Comparison of ENCODE assay signal across 30 cellular contexts in genomic region chrX:2192584-2193272, GRCh38.
"Had no signal": no experiment of that assay in that cellular context is flagged by ENCODE, and none has a peak within 500 bp of the region (broad histone marks: within the 10 kb centered on the region; RNA-seq: fewer than 3 reads in every experiment).

No MANE protein-coding gene starts in this region.

- DNase-seq: activated CD4-positive, alpha-beta memory T cell treated with anti-CD3 and anti-CD28 coated beads for 36 hours; activated CD4-positive, alpha-beta T cell treated with anti-CD3 and anti-CD28 coated beads, Interleukin-2, amount 10 ng/mL, durations not matched to agents 24 days and 14 days; activated CD4-positive, CD25-positive, alpha-beta regulatory T cell treated with anti-CD3 and anti-CD28 coated beads, Interleukin-2, amount 50 U/mL, for 72 hours; activated CD8-positive, alpha-beta memory T cell treated with anti-CD3 and anti-CD28 coated beads, Interleukin-2, amount 50 U/mL, for 4 hours; activated gamma-delta T cell; activated naive CD4-positive, alpha-beta T cell treated with anti-CD3 and anti-CD28 coated beads, Interleukin-2, amount 10 ng/mL, durations not matched to agents 7 days and 5 days; activated naive CD8-positive, alpha-beta T cell treated with anti-CD3 and anti-CD28 coated beads, Interleukin-2, amount 10 ng/mL, durations not matched to agents 7 days and 5 days; activated T-cell treated with anti-CD3 and anti-CD28 coated beads, Interleukin-2, amount 50 U/mL, for 1 hour; cerebellar nuclear complex; colonic mucosa; effector CD8-positive, alpha-beta T cell; left ventricle myocardium inferior; mesendoderm; mucosa of descending colon; ovary; retina; sigmoid colon; small intestine; stimulated activated CD4-positive, alpha-beta T cell treated with anti-CD3 and anti-CD28 coated beads, Interleukin-4, amount 100 ng/mL, for 24 hours; stimulated activated naive CD4-positive, alpha-beta T cell; T1000; WERI-Rb-1 had no signal

- H3K27ac ChIP-seq: ascending aorta, cardiac muscle cell, colonic mucosa, left ventricle myocardium inferior, ovary, prostate gland, sigmoid colon, tibial nerve, WERI-Rb-1 had no signal

- H3K36me3 ChIP-seq: ascending aorta, cardiac muscle cell, colonic mucosa, left ventricle myocardium inferior, ovary, prostate gland, sigmoid colon, tibial nerve, WERI-Rb-1 had no signal

- H3K27me3 ChIP-seq: ascending aorta, cardiac muscle cell, colonic mucosa, ovary, sigmoid colon, tibial nerve had no signal

- H3K4me3 ChIP-seq: ascending aorta, cardiac muscle cell, colonic mucosa, left ventricle myocardium inferior, lung, mucosa of descending colon, ovary, prostate gland, sigmoid colon, tibial nerve had no signal

- H3K4me1 ChIP-seq: ascending aorta, colonic mucosa, left ventricle myocardium inferior, prostate gland, sigmoid colon, tibial nerve had no signal

- H3K9me3 ChIP-seq: colonic mucosa, mucosa of descending colon, ovary, prostate gland had no signal

- ATAC-seq: mucosa of descending colon; natural killer cell treated with Interleukin-12 subunit alpha and Interleukin-12 subunit beta and Interleukin-15 and Interleukin-18, amount 100 ng/mL, for 72 hours had no signal

- FAIRE-seq: frontal cortex, islet of Langerhans, small intestine had no signal
